In genomic region chr17:51461578-51462004, GRCh38 we compare ENCODE assay signal across 8 cellular contexts.
DNase-seq lines count a peak whose midpoint lies in the region; ATAC-seq and TF ChIP-seq lines count a peak whose summit lies in the region.

No MANE protein-coding gene starts in this region.

- H3K27ac Mint-ChIP-seq in neural crest cell (ENCODE audit: unreplicated experiment) = peak overlapping the region; percentile 58
- H3K27ac Mint-ChIP-seq in type B pancreatic cell = no peak overlapping the region

- peak; percentile 78 for TF ChIP-seq CTCF in neural crest cell (conservative IDR thresholded peaks at IDR 0.05)
- peak; percentile 83 for TF ChIP-seq CTCF in type B pancreatic cell (conservative IDR thresholded peaks at IDR 0.05)

- H3K9me3 Mint-ChIP-seq in neural crest cell (no peaks in the 10 kb centered on the region), type B pancreatic cell (no peaks in the 10 kb centered on the region)

- no peak overlapping the region for H3K4me3 Mint-ChIP-seq in neural crest cell
- H3K4me3 Mint-ChIP-seq in type B pancreatic cell = no peak overlapping the region

- DNase-seq in SIG-M5 treated with dmso at 0.1 percent for 504 hours (lab: John Stamatoyannopoulos, UW; ENCODE audit: unreplicated experiment) (peak; percentile 50), SIG-M5 (lab: John Stamatoyannopoulos, UW) (no peak), NCI-H526 (lab: John Stamatoyannopoulos, UW) (peak; percentile 52 to 85), neural crest cell (ENCODE audit: low read depth, low spot score) (peak; percentile 75), type B pancreatic cell (ENCODE audit: extremely low spot score, unreplicated experiment) (peak; percentile 75)
- DNase-seq in activated CD8-positive, alpha-beta memory T cell treated with anti-CD3 and anti-CD28 coated beads for 24 hours = peak; percentile 62

- H3K4me1 Mint-ChIP-seq in neural crest cell (no peaks in the 10 kb centered on the region), type B pancreatic cell (ENCODE audit: unreplicated experiment) (no peaks in the 10 kb centered on the region)

- ATAC-seq in HG03039 (IDR thresholded peaks at IDR 0.05; ENCODE audit: unreplicated experiment) = peak; percentile 72
- peak; percentile 84 for ATAC-seq in esophagus mucosa

- no peaks in the 10 kb centered on the region for H3K27me3 Mint-ChIP-seq in neural crest cell (ENCODE audit: low read depth)
- peaks cover 20% of the 10 kb centered on the region for H3K27me3 Mint-ChIP-seq in type B pancreatic cell

- H3K36me3 Mint-ChIP-seq in neural crest cell (ENCODE audit: low read depth) (no peaks in the 10 kb centered on the region), type B pancreatic cell (no peaks in the 10 kb centered on the region)
